In genomic region chrX:71214604-71215334, GRCh38 we compare ENCODE assay signal across 1 cellular context.
TF ChIP-seq lines count a peak whose summit lies in the region.

No MANE protein-coding gene starts in this region.

TF ChIP-seq in HepG2, 621 proteins besides CTCF, POLR2A, EP300 and RAD21 (continued from another document and continues in another):
- TF ChIP-seq MEIS2 (CRISPR knock-in tag; IDR thresholded peaks at IDR 0.05) (0 out of 2 replicates have a peak, but pooled peaks have one; percentile 52), THAP7 (CRISPR knock-in tag; IDR thresholded peaks at IDR 0.05) (no peak), POLR2AphosphoS5 (IDR thresholded peaks at IDR 0.05; ENCODE audit: low read depth, low read length) (peak; percentile 91), ZNF282 (IDR thresholded peaks at IDR 0.05; ENCODE audit: partially characterized antibody) (no peak), CCAR2 (optimal IDR thresholded peaks at IDR 0.05; ENCODE audit: low read depth, low read length) (no peak), ZNF44 (CRISPR knock-in tag; IDR thresholded peaks at IDR 0.05) (no peak), ZNF326 (CRISPR knock-in tag; IDR thresholded peaks at IDR 0.05; ENCODE audit: borderline replicate concordance) (no peak), ZHX2 (IDR thresholded peaks at IDR 0.05; ENCODE audit: low read depth) (no peak), ZHX2 (CRISPR knock-in tag; IDR thresholded peaks at IDR 0.05; ENCODE audit: borderline replicate concordance) (no peak), ZNF431 (CRISPR knock-in tag; IDR thresholded peaks at IDR 0.05; ENCODE audit: borderline replicate concordance, low read depth) (no peak; the same call in 1 of the 2 replicates), ZNF724P (CRISPR knock-in tag; IDR thresholded peaks at IDR 0.05; ENCODE audit: borderline replicate concordance) (no peak), HMGXB4 (CRISPR knock-in tag; IDR thresholded peaks at IDR 0.05; ENCODE audit: borderline replicate concordance in 1 of 2, low read depth in 1 of 2) (peak; percentile 42 to 66; a peak in 2 of 4 replicates), DNMT1 (CRISPR knock-in tag; IDR thresholded peaks at IDR 0.05) (no peak), ZBTB42 (CRISPR knock-in tag; IDR thresholded peaks at IDR 0.05) (no peak), MBD4 (IDR thresholded peaks at IDR 0.05; ENCODE audit: borderline replicate concordance, low read length) (no peak), REXO4 (CRISPR knock-in tag; IDR thresholded peaks at IDR 0.05; ENCODE audit: borderline replicate concordance) (no peak), MTF1 (CRISPR knock-in tag; IDR thresholded peaks at IDR 0.05) (no peak), HOXA5 (CRISPR knock-in tag; IDR thresholded peaks at IDR 0.05) (peak; percentile 66; the same call in 1 of the 2 replicates), ZBTB7A (CRISPR knock-in tag; IDR thresholded peaks at IDR 0.05) (no peak), MXD1 (CRISPR knock-in tag; IDR thresholded peaks at IDR 0.05) (no peak), ZNF451 (CRISPR knock-in tag; IDR thresholded peaks at IDR 0.05) (no peak), MEF2D (CRISPR knock-in tag; IDR thresholded peaks at IDR 0.05) (0 out of 2 replicates have a peak, but pooled peaks have one; percentile 30), ZNF550 (CRISPR knock-in tag; IDR thresholded peaks at IDR 0.05; ENCODE audit: borderline replicate concordance) (no peak), BCL6 (CRISPR knock-in tag; IDR thresholded peaks at IDR 0.05) (peak; percentile 53), ZNF720 (CRISPR knock-in tag; IDR thresholded peaks at IDR 0.05) (no peak), SNAI1 (CRISPR knock-in tag; IDR thresholded peaks at IDR 0.05; ENCODE audit: borderline replicate concordance) (no peak), AHR (CRISPR knock-in tag; IDR thresholded peaks at IDR 0.05) (no peak), CAMTA2 (CRISPR knock-in tag; IDR thresholded peaks at IDR 0.05; ENCODE audit: borderline replicate concordance) (no peak), ZFYVE20 (CRISPR knock-in tag; IDR thresholded peaks at IDR 0.05; ENCODE audit: borderline replicate concordance, low read depth) (no peak), ZNF749 (CRISPR knock-in tag; IDR thresholded peaks at IDR 0.05; ENCODE audit: borderline replicate concordance) (no peak), HHEX (CRISPR knock-in tag; IDR thresholded peaks at IDR 0.05) (no peak), ZNF782 (CRISPR knock-in tag; IDR thresholded peaks at IDR 0.05; ENCODE audit: borderline replicate concordance) (no peak), SP2 (CRISPR knock-in tag; IDR thresholded peaks at IDR 0.05) (peak; percentile 25; the same call in 1 of the 2 replicates), ZNF260 (CRISPR knock-in tag; IDR thresholded peaks at IDR 0.05; ENCODE audit: borderline replicate concordance, low read depth) (no peak), SIX1 (CRISPR knock-in tag; IDR thresholded peaks at IDR 0.05; ENCODE audit: borderline replicate concordance) (no peak), ZFP1 (CRISPR knock-in tag; IDR thresholded peaks at IDR 0.05) (no peak), ZNF225 (CRISPR knock-in tag; IDR thresholded peaks at IDR 0.05) (no peak), MXI1 (IDR thresholded peaks at IDR 0.05; ENCODE audit: borderline replicate concordance, low read depth, low read length) (0 out of 3 replicates have a peak, but pooled peaks have one; percentile 33), ESRRA (CRISPR knock-in tag; IDR thresholded peaks at IDR 0.05; ENCODE audit: low read depth) (no peak), MLLT10 (CRISPR knock-in tag; IDR thresholded peaks at IDR 0.05) (no peak)
- TF ChIP-seq, protein P1, sequence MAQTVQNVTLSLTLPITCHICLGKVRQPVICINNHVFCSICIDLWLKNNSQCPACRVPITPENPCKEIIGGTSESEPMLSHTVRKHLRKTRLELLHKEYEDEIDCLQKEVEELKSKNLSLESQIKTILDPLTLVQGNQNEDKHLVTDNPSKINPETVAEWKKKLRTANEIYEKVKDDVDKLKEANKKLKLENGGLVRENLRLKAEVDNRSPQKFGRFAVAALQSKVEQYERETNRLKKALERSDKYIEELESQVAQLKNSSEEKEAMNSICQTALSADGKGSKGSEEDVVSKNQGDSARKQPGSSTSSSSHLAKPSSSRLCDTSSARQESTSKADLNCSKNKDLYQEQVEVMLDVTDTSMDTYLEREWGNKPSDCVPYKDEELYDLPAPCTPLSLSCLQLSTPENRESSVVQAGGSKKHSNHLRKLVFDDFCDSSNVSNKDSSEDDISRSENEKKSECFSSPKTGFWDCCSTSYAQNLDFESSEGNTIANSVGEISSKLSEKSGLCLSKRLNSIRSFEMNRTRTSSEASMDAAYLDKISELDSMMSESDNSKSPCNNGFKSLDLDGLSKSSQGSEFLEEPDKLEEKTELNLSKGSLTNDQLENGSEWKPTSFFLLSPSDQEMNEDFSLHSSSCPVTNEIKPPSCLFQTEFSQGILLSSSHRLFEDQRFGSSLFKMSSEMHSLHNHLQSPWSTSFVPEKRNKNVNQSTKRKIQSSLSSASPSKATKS (CRISPR knock-in tag; IDR thresholded peaks at IDR 0.05), result no peak
- TF ChIP-seq, protein P2, sequence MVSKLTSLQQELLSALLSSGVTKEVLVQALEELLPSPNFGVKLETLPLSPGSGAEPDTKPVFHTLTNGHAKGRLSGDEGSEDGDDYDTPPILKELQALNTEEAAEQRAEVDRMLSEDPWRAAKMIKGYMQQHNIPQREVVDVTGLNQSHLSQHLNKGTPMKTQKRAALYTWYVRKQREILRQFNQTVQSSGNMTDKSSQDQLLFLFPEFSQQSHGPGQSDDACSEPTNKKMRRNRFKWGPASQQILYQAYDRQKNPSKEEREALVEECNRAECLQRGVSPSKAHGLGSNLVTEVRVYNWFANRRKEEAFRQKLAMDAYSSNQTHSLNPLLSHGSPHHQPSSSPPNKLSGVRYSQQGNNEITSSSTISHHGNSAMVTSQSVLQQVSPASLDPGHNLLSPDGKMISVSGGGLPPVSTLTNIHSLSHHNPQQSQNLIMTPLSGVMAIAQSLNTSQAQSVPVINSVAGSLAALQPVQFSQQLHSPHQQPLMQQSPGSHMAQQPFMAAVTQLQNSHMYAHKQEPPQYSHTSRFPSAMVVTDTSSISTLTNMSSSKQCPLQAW (CRISPR knock-in tag; IDR thresholded peaks at IDR 0.05), result peak; percentile 98
- TF ChIP-seq, protein P3, sequence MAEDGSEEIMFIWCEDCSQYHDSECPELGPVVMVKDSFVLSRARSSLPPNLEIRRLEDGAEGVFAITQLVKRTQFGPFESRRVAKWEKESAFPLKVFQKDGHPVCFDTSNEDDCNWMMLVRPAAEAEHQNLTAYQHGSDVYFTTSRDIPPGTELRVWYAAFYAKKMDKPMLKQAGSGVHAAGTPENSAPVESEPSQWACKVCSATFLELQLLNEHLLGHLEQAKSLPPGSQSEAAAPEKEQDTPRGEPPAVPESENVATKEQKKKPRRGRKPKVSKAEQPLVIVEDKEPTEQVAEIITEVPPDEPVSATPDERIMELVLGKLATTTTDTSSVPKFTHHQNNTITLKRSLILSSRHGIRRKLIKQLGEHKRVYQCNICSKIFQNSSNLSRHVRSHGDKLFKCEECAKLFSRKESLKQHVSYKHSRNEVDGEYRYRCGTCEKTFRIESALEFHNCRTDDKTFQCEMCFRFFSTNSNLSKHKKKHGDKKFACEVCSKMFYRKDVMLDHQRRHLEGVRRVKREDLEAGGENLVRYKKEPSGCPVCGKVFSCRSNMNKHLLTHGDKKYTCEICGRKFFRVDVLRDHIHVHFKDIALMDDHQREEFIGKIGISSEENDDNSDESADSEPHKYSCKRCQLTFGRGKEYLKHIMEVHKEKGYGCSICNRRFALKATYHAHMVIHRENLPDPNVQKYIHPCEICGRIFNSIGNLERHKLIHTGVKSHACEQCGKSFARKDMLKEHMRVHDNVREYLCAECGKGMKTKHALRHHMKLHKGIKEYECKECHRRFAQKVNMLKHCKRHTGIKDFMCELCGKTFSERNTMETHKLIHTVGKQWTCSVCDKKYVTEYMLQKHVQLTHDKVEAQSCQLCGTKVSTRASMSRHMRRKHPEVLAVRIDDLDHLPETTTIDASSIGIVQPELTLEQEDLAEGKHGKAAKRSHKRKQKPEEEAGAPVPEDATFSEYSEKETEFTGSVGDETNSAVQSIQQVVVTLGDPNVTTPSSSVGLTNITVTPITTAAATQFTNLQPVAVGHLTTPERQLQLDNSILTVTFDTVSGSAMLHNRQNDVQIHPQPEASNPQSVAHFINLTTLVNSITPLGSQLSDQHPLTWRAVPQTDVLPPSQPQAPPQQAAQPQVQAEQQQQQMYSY (CRISPR knock-in tag; IDR thresholded peaks at IDR 0.05), result 0 out of 2 replicates have a peak, but pooled peaks have one; percentile 9
- TF ChIP-seq, protein P4, sequence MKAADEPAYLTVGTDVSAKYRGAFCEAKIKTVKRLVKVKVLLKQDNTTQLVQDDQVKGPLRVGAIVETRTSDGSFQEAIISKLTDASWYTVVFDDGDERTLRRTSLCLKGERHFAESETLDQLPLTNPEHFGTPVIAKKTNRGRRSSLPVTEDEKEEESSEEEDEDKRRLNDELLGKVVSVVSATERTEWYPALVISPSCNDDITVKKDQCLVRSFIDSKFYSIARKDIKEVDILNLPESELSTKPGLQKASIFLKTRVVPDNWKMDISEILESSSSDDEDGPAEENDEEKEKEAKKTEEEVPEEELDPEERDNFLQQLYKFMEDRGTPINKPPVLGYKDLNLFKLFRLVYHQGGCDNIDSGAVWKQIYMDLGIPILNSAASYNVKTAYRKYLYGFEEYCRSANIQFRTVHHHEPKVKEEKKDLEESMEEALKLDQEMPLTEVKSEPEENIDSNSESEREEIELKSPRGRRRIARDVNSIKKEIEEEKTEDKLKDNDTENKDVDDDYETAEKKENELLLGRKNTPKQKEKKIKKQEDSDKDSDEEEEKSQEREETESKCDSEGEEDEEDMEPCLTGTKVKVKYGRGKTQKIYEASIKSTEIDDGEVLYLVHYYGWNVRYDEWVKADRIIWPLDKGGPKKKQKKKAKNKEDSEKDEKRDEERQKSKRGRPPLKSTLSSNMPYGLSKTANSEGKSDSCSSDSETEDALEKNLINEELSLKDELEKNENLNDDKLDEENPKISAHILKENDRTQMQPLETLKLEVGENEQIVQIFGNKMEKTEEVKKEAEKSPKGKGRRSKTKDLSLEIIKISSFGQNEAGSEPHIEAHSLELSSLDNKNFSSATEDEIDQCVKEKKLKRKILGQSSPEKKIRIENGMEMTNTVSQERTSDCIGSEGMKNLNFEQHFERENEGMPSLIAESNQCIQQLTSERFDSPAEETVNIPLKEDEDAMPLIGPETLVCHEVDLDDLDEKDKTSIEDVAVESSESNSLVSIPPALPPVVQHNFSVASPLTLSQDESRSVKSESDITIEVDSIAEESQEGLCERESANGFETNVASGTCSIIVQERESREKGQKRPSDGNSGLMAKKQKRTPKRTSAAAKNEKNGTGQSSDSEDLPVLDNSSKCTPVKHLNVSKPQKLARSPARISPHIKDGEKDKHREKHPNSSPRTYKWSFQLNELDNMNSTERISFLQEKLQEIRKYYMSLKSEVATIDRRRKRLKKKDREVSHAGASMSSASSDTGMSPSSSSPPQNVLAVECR (CRISPR knock-in tag; IDR thresholded peaks at IDR 0.05; ENCODE audit: borderline replicate concordance), result peak; percentile 54; the same call in 1 of the 2 replicates
